20 cellular contexts compared by ENCODE assay signal in the genomic region with DNA sequence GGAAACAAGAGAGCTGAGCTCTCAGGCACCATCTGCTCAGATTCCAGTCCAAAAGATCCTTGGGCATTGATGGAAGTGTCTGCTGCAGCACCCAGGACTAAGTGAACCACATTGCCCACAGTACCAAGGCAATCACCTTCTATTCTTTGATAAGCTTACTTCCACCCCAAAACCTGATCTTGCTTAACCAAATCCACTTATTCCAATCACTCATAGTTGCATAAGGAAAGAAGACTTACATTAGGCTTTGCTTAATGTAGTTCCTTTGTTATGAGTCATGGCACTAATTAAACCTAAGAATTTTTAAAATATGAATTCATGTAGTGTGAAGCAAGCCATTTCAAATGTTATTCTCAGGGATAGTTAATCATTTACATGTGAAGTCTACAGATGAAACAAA.
A peak's percentile ranks its signal among the peaks of the same experiment; 100 is the strongest.
DNase-seq lines count a peak whose midpoint lies in the region; ATAC-seq, FAIRE-seq and TF ChIP-seq lines count a peak whose summit lies in the region.
"Had no signal": no experiment of that assay in that cellular context is flagged by ENCODE, and none has a peak within 500 bp of the region (broad histone marks: within the 10 kb centered on the region; RNA-seq: fewer than 3 reads in every experiment).

No MANE protein-coding gene starts in this region.

- H3K4me1 ChIP-seq in small intestine (ENCODE audit: control insufficient read depth in 2 of 2, insufficient read depth in 1 of 2, low read depth in 1 of 2, low read length in 1 of 2), result peaks cover 3 to 4% of the 10 kb centered on the region in 2 donors
- no peaks in the 10 kb centered on the region for H3K4me1 ChIP-seq in tibial nerve

- H3K27me3 ChIP-seq in small intestine (ENCODE audit: control insufficient read depth in 2 of 2, insufficient read depth in 2 of 2, low read length in 2 of 2), result no peaks in the 10 kb centered on the region
- no peaks in the 10 kb centered on the region for H3K27me3 ChIP-seq in tibial nerve
- H3K27me3 ChIP-seq: brain microvascular endothelial cell had no signal

- H3K9me3 Mint-ChIP-seq in stimulated activated effector memory CD8-positive, alpha-beta T cell treated with anti-CD3 and anti-CD28 coated beads, Interleukin-12 subunit alpha, Interleukin-12 subunit beta, amount 100 ng/mL, for 72 hours, result no peaks in the 10 kb centered on the region
- H3K9me3 Mint-ChIP-seq: CD4-positive, alpha-beta memory T cell had no signal

- TF ChIP-seq CTCF in foreskin fibroblast (IDR thresholded peaks at IDR 0.05; ENCODE audit: low read depth, low read length), result no peak
- no peak for TF ChIP-seq CTCF in tibial nerve (IDR thresholded peaks at IDR 0.05)

- H3K4me3 Mint-ChIP-seq in stimulated activated effector memory CD8-positive, alpha-beta T cell treated with anti-CD3 and anti-CD28 coated beads, Interleukin-12 subunit alpha, Interleukin-12 subunit beta, amount 100 ng/mL, for 72 hours, result no peak overlapping the region
- H3K4me3 Mint-ChIP-seq: activated CD4-positive, alpha-beta T cell treated with anti-CD3 and anti-CD28 coated beads for 36 hours; CD4-positive, alpha-beta memory T cell; memory B cell; nephron progenitor cell had no signal

- no peaks in the 10 kb centered on the region for H3K36me3 Mint-ChIP-seq in stimulated activated effector memory CD8-positive, alpha-beta T cell treated with anti-CD3 and anti-CD28 coated beads, Interleukin-12 subunit alpha, Interleukin-12 subunit beta, amount 100 ng/mL, for 72 hours

- H3K4me1 Mint-ChIP-seq in stimulated activated effector memory CD8-positive, alpha-beta T cell treated with anti-CD3 and anti-CD28 coated beads, Interleukin-12 subunit alpha, Interleukin-12 subunit beta, amount 100 ng/mL, for 72 hours, result peaks cover 15% of the 10 kb centered on the region
- H3K4me1 Mint-ChIP-seq: CD4-positive, alpha-beta memory T cell; memory B cell had no signal

- H3K27ac Mint-ChIP-seq in stimulated activated effector memory CD8-positive, alpha-beta T cell treated with anti-CD3 and anti-CD28 coated beads, Interleukin-12 subunit alpha, Interleukin-12 subunit beta, amount 100 ng/mL, for 72 hours, result no peak overlapping the region
- H3K27ac Mint-ChIP-seq: activated CD4-positive, alpha-beta T cell treated with anti-CD3 and anti-CD28 coated beads for 36 hours; CD4-positive, alpha-beta memory T cell; memory B cell; nephron progenitor cell had no signal

- TF ChIP-seq POLR2A in tibial nerve (IDR thresholded peaks at IDR 0.05), result no peak

- H3K9me3 ChIP-seq in small intestine (ENCODE audit: control insufficient read depth, low read depth) (no peaks in the 10 kb centered on the region), tibial nerve (no peaks in the 10 kb centered on the region)

- H3K36me3 ChIP-seq in small intestine (ENCODE audit: control insufficient read depth in 2 of 2, insufficient read depth in 2 of 2, low read length in 2 of 2), result no peaks in the 10 kb centered on the region
- peaks cover 0 to 3% (median 0%) of the 10 kb centered on the region in 3 donors for H3K36me3 ChIP-seq in tibial nerve
- H3K36me3 ChIP-seq: brain microvascular endothelial cell, HAP-1 had no signal

- no peak for TF ChIP-seq EP300 in tibial nerve (IDR thresholded peaks at IDR 0.05)

- H3K4me3 ChIP-seq in foreskin fibroblast (ENCODE audit: low read depth in 1 of 2, low read length in 2 of 2), result no peak overlapping the region
- H3K4me3 ChIP-seq in small intestine (ENCODE audit: low read depth in 1 of 2, low read length in 2 of 2), result no peak overlapping the region
- H3K4me3 ChIP-seq in tibial nerve, result no peak overlapping the region
- H3K4me3 ChIP-seq: HAP-1 had no signal

- H3K27ac ChIP-seq in small intestine (ENCODE audit: low read depth in 1 of 2, low read length in 1 of 2), result no peak overlapping the region
- no peak overlapping the region for H3K27ac ChIP-seq in tibial nerve
- H3K27ac ChIP-seq: brain microvascular endothelial cell, HL-60, KMS-11 had no signal

- DNase-seq in GM03348 (ENCODE audit: low spot score) (peak; percentile 35), SW480 (ENCODE audit: low spot score) (peak; percentile 63), foreskin fibroblast (peak; percentile 34 to 63), small intestine (peak; percentile 58), NK-92 (lab: John Stamatoyannopoulos, UW; ENCODE audit: unreplicated experiment) (no peak), tibial nerve (ENCODE audit: low spot score in 2 of 2) (no peak)
- DNase-seq in stimulated activated effector memory CD8-positive, alpha-beta T cell treated with anti-CD3 and anti-CD28 coated beads, Interleukin-12 subunit alpha, Interleukin-12 subunit beta, amount 100 ng/mL, for 72 hours (ENCODE audit: low spot score in 2 of 2), result no peak
- DNase-seq: activated CD4-positive, alpha-beta T cell treated with anti-CD3 and anti-CD28 coated beads for 36 hours; activated naive CD4-positive, alpha-beta T cell treated with Interleukin-2 at 50 U/mL for 16 hours; brain microvascular endothelial cell; CD4-positive, alpha-beta memory T cell; NCI-H2171 treated with DMSO at 0.1 percent for 48 hours; nephron progenitor cell; SIG-M5; T1000 had no signal

- FAIRE-seq in small intestine (lab: Jason Lieb, UNC), result no peak
- FAIRE-seq: frontal cortex had no signal

- no peak for ATAC-seq in stimulated activated effector memory CD8-positive, alpha-beta T cell treated with anti-CD3 and anti-CD28 coated beads, Interleukin-12 subunit alpha, Interleukin-12 subunit beta, amount 100 ng/mL, for 72 hours
- ATAC-seq: activated CD4-positive, alpha-beta T cell treated with anti-CD3 and anti-CD28 coated beads for 36 hours had no signal

Comparison
In these comparisons a context has a peak if more than half of its experiments do, and no peak if none do; other contexts are left out.
1. DNase-seq: peak in GM03348 (single experiment), SW480 (single experiment), foreskin fibroblast (2 of 2) and small intestine (single experiment); none in NK-92 (single experiment), tibial nerve (0 of 2) and stimulated activated effector memory CD8-positive, alpha-beta T cell treated with anti-CD3 and anti-CD28 coated beads, Interleukin-12 subunit alpha, Interleukin-12 subunit beta, amount 100 ng/mL, for 72 hours (0 of 2).